Comparison of ENCODE assay signal across 16 cellular contexts in the genomic region with DNA sequence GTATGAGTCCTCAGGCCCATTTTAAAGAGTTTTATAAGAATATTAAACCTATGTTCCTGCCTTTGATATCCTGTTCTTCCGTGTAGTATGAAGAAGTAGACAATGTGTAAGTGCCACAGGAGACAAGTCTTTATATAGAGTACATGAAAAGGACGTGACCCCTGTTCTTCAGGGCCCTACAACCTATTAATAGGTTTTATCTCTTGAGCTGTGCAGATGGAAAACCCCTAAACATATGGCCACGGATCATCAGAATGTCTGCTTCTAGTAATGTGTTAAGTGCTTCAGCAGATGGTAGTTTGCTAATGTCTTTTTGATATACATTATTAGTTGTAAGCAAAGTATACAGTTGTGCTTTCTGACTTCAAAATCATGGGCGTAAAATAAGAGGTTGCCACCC.
DNase-seq lines count a peak whose midpoint lies in the region; ATAC-seq lines count a peak whose summit lies in the region.
"Had no signal": no experiment of that assay in that cellular context is flagged by ENCODE, and none has a peak within 500 bp of the region (broad histone marks: within the 10 kb centered on the region; RNA-seq: fewer than 3 reads in every experiment).

No MANE protein-coding gene starts in this region.

- H3K9me3 Mint-ChIP-seq in stimulated activated naive B cell treated with anti-CD40 and anti-IgM and Interleukin-4, amounts not matched to agents 10 μg/mL and 1 μg/mL and 100 μg/mL, for 72 hours = no peaks in the 10 kb centered on the region

- H3K4me3 Mint-ChIP-seq in stimulated activated naive B cell treated with anti-CD40 and anti-IgM and Interleukin-4, amounts not matched to agents 10 μg/mL and 1 μg/mL and 100 μg/mL, for 72 hours = no peak overlapping the region
- H3K4me3 Mint-ChIP-seq: T-cell had no signal

- peaks cover 3 to 45% of the 10 kb centered on the region in 2 donors for H3K4me1 Mint-ChIP-seq in stimulated activated naive B cell treated with anti-CD40 and anti-IgM and Interleukin-4, amounts not matched to agents 10 μg/mL and 1 μg/mL and 100 μg/mL, for 72 hours

- no peaks in the 10 kb centered on the region for H3K27me3 Mint-ChIP-seq in stimulated activated naive B cell treated with anti-CD40 and anti-IgM and Interleukin-4, amounts not matched to agents 10 μg/mL and 1 μg/mL and 100 μg/mL, for 72 hours
- H3K27me3 Mint-ChIP-seq: T-cell had no signal

- DNase-seq in NCI-H2171 treated with DMSO at 0.1 percent for 48 hours (lab: John Stamatoyannopoulos, UW) = peak; percentile 0
- DNase-seq in NCI-H2171 (lab: John Stamatoyannopoulos, UW) = no peak
- DNase-seq in NCI-H82 treated with DMSO at 0.1 percent for 48 hours (lab: John Stamatoyannopoulos, UW; ENCODE audit: unreplicated experiment) = peak; percentile 99
- no peak for DNase-seq in stimulated activated naive B cell treated with anti-CD40 and anti-IgM and Interleukin-4, amounts not matched to agents 10 μg/mL and 1 μg/mL and 100 μg/mL, for 72 hours
- no peak for DNase-seq in ureter (ENCODE audit: low spot score)
- DNase-seq in T-helper 1 cell = no peak
- DNase-seq in left lobe of liver (ENCODE audit: low spot score) = no peak
- DNase-seq: COR-L47, NCI-H1436 treated with DMSO at 0.1 percent for 48 hours, NCI-H2081 treated with DMSO at 0.1 percent for 48 hours, NCI-H345, NCI-H69, PC-9, T-cell had no signal

- peak; percentile 49 for ATAC-seq in GM19463 (IDR thresholded peaks at IDR 0.05; ENCODE audit: unreplicated experiment)
- ATAC-seq in stimulated activated naive B cell treated with anti-CD40 and anti-IgM and Interleukin-4, amounts not matched to agents 10 μg/mL and 1 μg/mL and 100 μg/mL, for 72 hours (replicated peaks) = peak; percentile 33 to 48
- no peak for ATAC-seq in left lobe of liver
- ATAC-seq: K562, T-cell had no signal

- H3K27ac Mint-ChIP-seq in stimulated activated naive B cell treated with anti-CD40 and anti-IgM and Interleukin-4, amounts not matched to agents 10 μg/mL and 1 μg/mL and 100 μg/mL, for 72 hours = no peak overlapping the region

- peaks cover 17 to 23% of the 10 kb centered on the region in 2 donors for H3K36me3 Mint-ChIP-seq in stimulated activated naive B cell treated with anti-CD40 and anti-IgM and Interleukin-4, amounts not matched to agents 10 μg/mL and 1 μg/mL and 100 μg/mL, for 72 hours

Comparison
In these comparisons a context has a peak if more than half of its experiments do, and no peak if none do; other contexts are left out.
1. DNase-seq: peak in NCI-H2171 treated with DMSO at 0.1 percent for 48 hours (single experiment) and NCI-H82 treated with DMSO at 0.1 percent for 48 hours (single experiment); none in NCI-H2171 (single experiment), stimulated activated naive B cell treated with anti-CD40 and anti-IgM and Interleukin-4, amounts not matched to agents 10 μg/mL and 1 μg/mL and 100 μg/mL, for 72 hours (single experiment), ureter (single experiment), T-helper 1 cell (0 of 5) and left lobe of liver (single experiment).